In the genomic region with DNA sequence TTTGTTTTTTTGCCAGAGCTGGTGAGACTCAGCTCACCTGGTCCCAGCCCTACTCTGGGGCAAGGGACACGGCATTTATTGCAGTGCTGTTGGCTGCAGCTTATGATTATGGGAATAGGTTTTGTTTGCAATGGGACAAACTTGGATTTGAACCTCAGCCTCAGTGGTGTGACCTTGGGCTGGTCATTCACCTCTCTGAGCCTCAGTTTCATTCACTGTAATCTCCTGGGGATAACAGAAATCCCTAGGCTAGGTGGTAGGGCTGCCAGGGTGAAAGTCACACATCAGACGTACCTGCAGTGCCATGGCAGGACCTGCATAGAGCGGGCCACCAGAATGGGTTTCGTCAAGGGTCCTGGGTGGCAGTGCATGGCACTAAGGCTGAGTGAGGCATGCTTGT, we compare ENCODE assay signal across 10 cellular contexts.
"Had no signal": no experiment of that assay in that cellular context is flagged by ENCODE, and none has a peak within 500 bp of the region (broad histone marks: within the 10 kb centered on the region; RNA-seq: fewer than 3 reads in every experiment).

No MANE protein-coding gene starts in this region.

- H3K4me1 ChIP-seq: psoas muscle had no signal

- DNase-seq: esophagus squamous epithelium, foreskin fibroblast, naive B cell, sigmoid colon, T-helper 9 cell, WERI-Rb-1 had no signal

- FAIRE-seq: kidney had no signal

- H3K27me3 ChIP-seq: sigmoid colon, vagina had no signal

- H3K27ac ChIP-seq: esophagus squamous epithelium, psoas muscle, sigmoid colon, vagina, WERI-Rb-1 had no signal

- H3K36me3 ChIP-seq: esophagus squamous epithelium, sigmoid colon, vagina, WERI-Rb-1 had no signal

- H3K4me3 ChIP-seq: esophagus squamous epithelium, psoas muscle, sigmoid colon, vagina had no signal

- ATAC-seq: activated CD8-positive, alpha-beta T cell treated with anti-CD3 and anti-CD28 coated beads, Interleukin-2, amount 10 ng/mL, durations not matched to agents 7 days and 5 days had no signal

- H3K9me3 ChIP-seq: esophagus squamous epithelium, psoas muscle, sigmoid colon, vagina had no signal
